In the genomic region with DNA sequence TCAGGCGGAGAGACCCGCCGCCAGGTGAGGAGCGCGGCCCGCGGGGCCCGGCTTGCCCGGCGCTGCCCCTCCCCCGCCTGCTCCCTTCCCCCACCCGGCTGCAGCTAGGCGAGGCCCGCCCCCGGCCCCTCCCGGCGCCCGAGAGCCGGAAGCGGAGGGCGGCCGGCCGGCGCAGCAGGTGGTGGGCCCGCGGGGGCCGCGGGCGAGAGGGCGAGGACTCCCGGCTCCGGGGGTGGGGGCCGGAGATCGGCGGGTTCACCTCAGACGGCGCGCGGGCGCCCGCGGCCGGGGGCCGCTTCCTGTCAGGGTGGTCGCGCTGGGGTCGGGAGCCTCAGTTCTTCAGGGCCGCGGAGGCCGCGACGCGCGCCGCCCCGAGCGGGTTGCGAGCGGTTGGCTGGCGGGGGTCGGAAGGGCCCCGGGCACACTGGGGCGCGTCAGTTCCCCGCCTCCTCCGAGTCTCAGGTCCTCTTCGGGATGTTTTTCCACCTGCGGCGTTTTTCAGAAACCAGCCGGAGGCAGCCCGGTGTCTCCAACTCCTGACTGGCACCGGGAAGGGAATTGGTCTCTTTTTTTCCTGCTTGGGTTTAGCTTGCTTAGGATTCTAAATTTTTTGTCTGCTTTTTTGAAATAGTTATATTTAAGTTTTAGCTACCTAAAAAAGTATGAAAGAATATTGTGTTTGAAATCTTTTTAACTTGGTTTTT, we compare ENCODE assay signal across 8 cellular contexts. TPM values are rescaled to one million over a fixed set of nuclear protein-coding genes. Genes with fewer than 3 reads are reported as not detected.
DNase-seq lines count a peak whose midpoint lies in the region; ATAC-seq, FAIRE-seq and TF ChIP-seq lines count a peak whose summit lies in the region.

No MANE protein-coding gene starts in this region.

- H3K27ac ChIP-seq in C4-2B (peak overlapping the region; percentile 91), pancreas (peak overlapping the region; percentile 86 to 98 (median 94)), aorta (ENCODE audit: low read depth in 1 of 2, low read length in 2 of 2) (peak overlapping the region; percentile 44 to 78)

- FAIRE-seq in pancreas (lab: Jason Lieb, UNC), result no peak

- no peak for TF ChIP-seq CTCF in C4-2B (conservative IDR thresholded peaks at IDR 0.05)
- TF ChIP-seq CTCF in pancreas (IDR thresholded peaks at IDR 0.05), result no peak

- CTCF ChIA-PET in activated naive CD4-positive, alpha-beta T cell treated with anti-CD3 and anti-CD28 coated beads, Interleukin-2, amount 10 ng/mL, durations not matched to agents 7 days and 5 days (lab: Charles Lee), result interaction anchor here (0.8 to 2.9 kb wide), 4 partner anchors 14 to 114 kb away, joined by 3 to 22 read pairs (median 4); no protein-coding TSS in a partner anchor

- peaks cover 38% of the 10 kb centered on the region for H3K4me1 Mint-ChIP-seq in activated naive CD4-positive, alpha-beta T cell treated with anti-CD3 and anti-CD28 coated beads, Interleukin-2, amount 10 ng/mL, durations not matched to agents 7 days and 5 days

- no peaks in the 10 kb centered on the region for H3K9me3 Mint-ChIP-seq in activated naive CD4-positive, alpha-beta T cell treated with anti-CD3 and anti-CD28 coated beads, Interleukin-2, amount 10 ng/mL, durations not matched to agents 7 days and 5 days

- intact Hi-C loops in Right ventricle myocardium inferior (cut with DNase I), result loop anchor here (1.0 to 10.0 kb wide), 4 partner anchors 12 to 165 kb away; partner anchors contain the start of genes FAH and MTHFS
- intact Hi-C loops in pancreas (cut with DNase I), result loop anchor here in 1 of 3 donors (10.0 kb wide), 1 partner anchor 95 kb away; the partner anchor contains the start of gene FAH
- intact Hi-C loops in aorta (cut with DNase I), result loop anchor here (5.0 kb wide), 1 partner anchor 92 kb away; the partner anchor contains the start of gene FAH (in 2 of the 2)

- H3K36me3 Mint-ChIP-seq in activated naive CD4-positive, alpha-beta T cell treated with anti-CD3 and anti-CD28 coated beads, Interleukin-2, amount 10 ng/mL, durations not matched to agents 7 days and 5 days, result peaks cover 4% of the 10 kb centered on the region

- no peaks in the 10 kb centered on the region for H3K27me3 Mint-ChIP-seq in activated naive CD4-positive, alpha-beta T cell treated with anti-CD3 and anti-CD28 coated beads, Interleukin-2, amount 10 ng/mL, durations not matched to agents 7 days and 5 days

- peak overlapping the region; percentile 79 to 92 (median 80) for H3K4me3 ChIP-seq in pancreas
- H3K4me3 ChIP-seq in aorta (ENCODE audit: low read length in 2 of 2), result peak overlapping the region; percentile 92 to 98

- 0 to 1% methylated on average over 26 to 72 of the region's 72 CpGs for WGBS in pancreas, 2 donors
- WGBS in aorta, 2 donors, result 0 to 1% methylated on average over 34 to 72 of the region's 72 CpGs

- DNase-seq in NCI-H526 treated with DMSO at 0.1 percent for 48 hours (lab: John Stamatoyannopoulos, UW) (peak; percentile 63), Right ventricle myocardium inferior (ENCODE audit: missing footprints) (no peak), pancreas (peak in 3 of 6 donors; percentile 50 to 91 (median 55)), aorta (peak in 1 of 2 donors; percentile 93)
- no peak for DNase-seq in activated naive CD4-positive, alpha-beta T cell treated with anti-CD3 and anti-CD28 coated beads, Interleukin-2, amount 10 ng/mL, durations not matched to agents 7 days and 5 days

- H3K9me3 ChIP-seq in pancreas (no peaks in the 10 kb centered on the region), aorta (ENCODE audit: control insufficient read depth, low read length) (no peaks in the 10 kb centered on the region)

- peaks cover 6 to 15% (median 11%) of the 10 kb centered on the region in 3 donors for H3K4me1 ChIP-seq in pancreas
- H3K4me1 ChIP-seq in aorta (ENCODE audit: control insufficient read depth in 1 of 2, insufficient read depth in 2 of 2, low read length in 2 of 2), result no peaks in the 10 kb centered on the region

- peak overlapping the region; percentile 96 for H3K27ac Mint-ChIP-seq in activated naive CD4-positive, alpha-beta T cell treated with anti-CD3 and anti-CD28 coated beads, Interleukin-2, amount 10 ng/mL, durations not matched to agents 7 days and 5 days

- H3K27me3 ChIP-seq in pancreas (no peaks in the 10 kb centered on the region), aorta (ENCODE audit: control insufficient read depth in 1 of 2, insufficient read depth in 2 of 2, low read length in 1 of 2) (no peaks in the 10 kb centered on the region)

- ATAC-seq in GM18873 (IDR thresholded peaks at IDR 0.05; ENCODE audit: low FRiP score, unreplicated experiment) (peak; percentile 1), HG03095 (IDR thresholded peaks at IDR 0.05; ENCODE audit: unreplicated experiment) (peak; percentile 42), Right ventricle myocardium inferior (peak; percentile 86), pancreas (peak; percentile 73 to 87 (median 82)), aorta (ENCODE audit: low FRiP score) (peak; percentile 93)

- H3K4me3 Mint-ChIP-seq in activated naive CD4-positive, alpha-beta T cell treated with anti-CD3 and anti-CD28 coated beads, Interleukin-2, amount 10 ng/mL, durations not matched to agents 7 days and 5 days, result peak overlapping the region; percentile 89

- H3K36me3 ChIP-seq in pancreas (no peaks in the 10 kb centered on the region), aorta (ENCODE audit: control insufficient read depth in 1 of 2, insufficient read depth in 2 of 2, low read length in 1 of 2) (no peaks in the 10 kb centered on the region)

RNA-seq across cellular contexts. Expression of gene ZFAND6, which starts 0.5 kb away (rescaled TPM):
- total RNA-seq in Right ventricle myocardium inferior, result 72.4 TPM
- 10 to 100 TPM; 16.9 to 33.1 (median 18.8) TPM for total RNA-seq in pancreas
- polyA plus RNA-seq in pancreas, result 10 to 100 TPM; 18.3 to 41.5 TPM
- 10 to 100 TPM; 61.2 to 73.7 TPM for total RNA-seq in aorta
- 10 to 100 TPM; 77.3 to 94.0 TPM for polyA plus RNA-seq in aorta

Comparison
In these comparisons a context has a peak if more than half of its experiments do, and no peak if none do; other contexts are left out.
1. ATAC-seq: peak in every context shown above with its lines; median percentile 93 in aorta; 86 in Right ventricle myocardium inferior; 82 in pancreas; 42 in HG03095; 1 in GM18873.